In genomic region chr1:67784545-67785186, GRCh38 we compare ENCODE assay signal across 3 cellular contexts.
TF ChIP-seq lines count a peak whose summit lies in the region.

No MANE protein-coding gene starts in this region.

TF ChIP-seq in SK-N-SH, 30 proteins besides CTCF, POLR2A, EP300 and RAD21 (continued from another document):
- no peak for TF ChIP-seq PBX3 (IDR thresholded peaks at IDR 0.05)
- TF ChIP-seq FOXM1 (IDR thresholded peaks at IDR 0.05; ENCODE audit: low read depth), result no peak
- TF ChIP-seq FOXJ3 (CRISPR knock-in tag; IDR thresholded peaks at IDR 0.05), result no peak
- TF ChIP-seq USF2 (IDR thresholded peaks at IDR 0.05; ENCODE audit: borderline replicate concordance, low read depth, low read length), result no peak

TF ChIP-seq in SK-N-SH treated with all-trans-retinoic acid at 6 μM for 48 hours, 23 proteins besides CTCF, POLR2A, EP300 and RAD21 (continued from another document):
- no peak for TF ChIP-seq CSRNP3 (CRISPR knock-in tag; IDR thresholded peaks at IDR 0.05)
- no peak for TF ChIP-seq OSR1 (CRISPR knock-in tag; IDR thresholded peaks at IDR 0.05)
- TF ChIP-seq ZNF565 (CRISPR knock-in tag; conservative IDR thresholded peaks at IDR 0.05; ENCODE audit: low read depth), result no peak
- TF ChIP-seq GLIS3 (CRISPR knock-in tag; IDR thresholded peaks at IDR 0.05), result no peak
- no peak for TF ChIP-seq CSDC2 (CRISPR knock-in tag; IDR thresholded peaks at IDR 0.05)
- no peak for TF ChIP-seq ZFP3 (CRISPR knock-in tag; IDR thresholded peaks at IDR 0.05)
- TF ChIP-seq RARB (CRISPR knock-in tag; IDR thresholded peaks at IDR 0.05), result no peak
- TF ChIP-seq ISL1 (CRISPR knock-in tag; IDR thresholded peaks at IDR 0.05), result no peak
- no peak for TF ChIP-seq TSHZ2 (CRISPR knock-in tag; IDR thresholded peaks at IDR 0.05)
- no peak for TF ChIP-seq ESRRG (CRISPR knock-in tag; IDR thresholded peaks at IDR 0.05)
- no peak for TF ChIP-seq POU6F1 (CRISPR knock-in tag; IDR thresholded peaks at IDR 0.05; ENCODE audit: borderline replicate concordance, low read depth)
- no peak for TF ChIP-seq ZNF70 (CRISPR knock-in tag; IDR thresholded peaks at IDR 0.05)
- no peak for TF ChIP-seq CREB5 (CRISPR knock-in tag; IDR thresholded peaks at IDR 0.05; ENCODE audit: low read depth)
- TF ChIP-seq SNAI2 (CRISPR knock-in tag; IDR thresholded peaks at IDR 0.05), result no peak
- TF ChIP-seq ZFP30 (CRISPR knock-in tag; IDR thresholded peaks at IDR 0.05), result no peak
- TF ChIP-seq PATZ1 (CRISPR knock-in tag; IDR thresholded peaks at IDR 0.05; ENCODE audit: borderline replicate concordance), result no peak
TF ChIP-seq in SK-N-SH treated with all-trans-retinoic acid at 6 μM for 48 hours: peak in this region for 0.

TF ChIP-seq in endothelial cell of umbilical vein, 7 proteins besides CTCF, POLR2A, EP300 and RAD21 (continued from another document):
- TF ChIP-seq POLR2AphosphoS5 (IDR thresholded peaks at IDR 0.05; ENCODE audit: insufficient read depth, low read depth, low read length) (no peak), GATA2 (IDR thresholded peaks at IDR 0.05; ENCODE audit: insufficient read depth, insufficient read length, low read depth, low read length) (no peak), JUN (IDR thresholded peaks at IDR 0.05; ENCODE audit: borderline replicate concordance, insufficient read depth, insufficient read length, low read depth) (no peak), MYC (IDR thresholded peaks at IDR 0.05; ENCODE audit: low read depth, low read length) (no peak)
